ENCODE assay signal across 7 cellular contexts in genomic region chr12:31744363-31744762, GRCh38. TPM values are rescaled to one million over a fixed set of nuclear protein-coding genes. Genes with fewer than 3 reads are reported as not detected.
DNase-seq lines count a peak whose midpoint lies in the region; ATAC-seq and TF ChIP-seq lines count a peak whose summit lies in the region.
"Not testable (repeated sequence)": the region's sequence is repeated elsewhere in the genome, so short reads cannot be mapped to it uniquely, and the experiment has no call there.

No MANE protein-coding gene starts in this region.

- intact Hi-C loops in CD8-positive, alpha-beta T cell (cut with DNase I, micrococcal nuclease): loop anchor here in 1 of 2 experiments (5.0 kb wide), 1 partner anchor 42 kb away; no protein-coding TSS in a partner anchor
- intact Hi-C loops in dendritic cell treated with granulocyte-macrophage colony-stimulating factor and Interleukin-4, amounts not matched to agents 40 ng/mL and 50 ng/mL, for 4 days (cut with micrococcal nuclease): not testable (repeated sequence)

- not testable (repeated sequence) for H3K9me3 Mint-ChIP-seq in CD8-positive, alpha-beta T cell; dendritic cell treated with granulocyte-macrophage colony-stimulating factor and Interleukin-4, amounts not matched to agents 40 ng/mL and 50 ng/mL, for 4 days; naive B cell; stimulated activated memory B cell treated with anti-CD40 and anti-IgM and Interleukin-4, amounts not matched to agents 10 μg/mL and 1 μg/mL and 100 μg/mL, for 72 hours

- not testable (repeated sequence) for H3K79me2 ChIP-seq in SU-DHL-6 (ENCODE audit: insufficient read depth, low read length)

- not testable (repeated sequence) for H3K9me3 ChIP-seq in CD8-positive, alpha-beta T cell (ENCODE audit: low read length); SU-DHL-6 (ENCODE audit: insufficient read depth, low read length)

- H3K27ac Mint-ChIP-seq in CD8-positive, alpha-beta T cell: peak overlapping the region; percentile 5
- H3K27ac Mint-ChIP-seq in dendritic cell treated with granulocyte-macrophage colony-stimulating factor and Interleukin-4, amounts not matched to agents 40 ng/mL and 50 ng/mL, for 4 days: peak overlapping the region; percentile 16
- H3K27ac Mint-ChIP-seq in naive B cell: peak overlapping the region; percentile 1 to 92 (median 68)
- H3K27ac Mint-ChIP-seq in stimulated activated memory B cell treated with anti-CD40 and anti-IgM and Interleukin-4, amounts not matched to agents 10 μg/mL and 1 μg/mL and 100 μg/mL, for 72 hours: peak overlapping the region; percentile 88

- not testable (repeated sequence) for H3K4me2 ChIP-seq in SU-DHL-6 (ENCODE audit: low read depth, low read length, poor library complexity, severe bottlenecking)

- POLR2A ChIA-PET in CD8-positive, alpha-beta T cell (lab: Charles Lee): not testable (repeated sequence)

- not testable (repeated sequence) for ATAC-seq in CD8-positive, alpha-beta T cell; naive B cell (ENCODE audit: low read depth in 2 of 2); stimulated activated memory B cell treated with anti-CD40 and anti-IgM and Interleukin-4, amounts not matched to agents 10 μg/mL and 1 μg/mL and 100 μg/mL, for 72 hours

- not testable (repeated sequence) for H3K27me3 ChIP-seq in CD8-positive, alpha-beta T cell (ENCODE audit: insufficient read depth, low read length); SU-DHL-6 (ENCODE audit: low read length)

- CTCF ChIA-PET in CD8-positive, alpha-beta T cell (lab: Charles Lee): not testable (repeated sequence)

- H2AFZ ChIP-seq in SU-DHL-6 (ENCODE audit: low read depth, low read length, severe bottlenecking): not testable (repeated sequence)

- H3K4me1 ChIP-seq in CD8-positive, alpha-beta T cell (ENCODE audit: insufficient read depth, low read length): peaks cover 42% of the 10 kb centered on the region

- not testable (repeated sequence) for TF ChIP-seq RAD21 in Ishikawa (IDR thresholded peaks at IDR 0.05; ENCODE audit: low read depth)

- H3F3A ChIP-seq in SU-DHL-6 (ENCODE audit: insufficient read depth): peaks cover 42% of the 10 kb centered on the region

- not testable (repeated sequence) for H3K36me3 ChIP-seq in CD8-positive, alpha-beta T cell (ENCODE audit: insufficient read depth, low read length); SU-DHL-6 (ENCODE audit: low read length)

- peak; percentile 25; the same call in 1 of the 2 replicates for TF ChIP-seq EP300 in Ishikawa (IDR thresholded peaks at IDR 0.05; ENCODE audit: borderline replicate concordance)

- H3K27ac ChIP-seq in CD8-positive, alpha-beta T cell (ENCODE audit: low read depth, low read length): not testable (repeated sequence)
- peak overlapping the region; percentile 77; the same call in 1 of the 2 replicates for H3K27ac ChIP-seq in SU-DHL-6 (ENCODE audit: low read depth, low read length)

- H3K36me3 Mint-ChIP-seq in CD8-positive, alpha-beta T cell; dendritic cell treated with granulocyte-macrophage colony-stimulating factor and Interleukin-4, amounts not matched to agents 40 ng/mL and 50 ng/mL, for 4 days (ENCODE audit: low read depth); naive B cell; stimulated activated memory B cell treated with anti-CD40 and anti-IgM and Interleukin-4, amounts not matched to agents 10 μg/mL and 1 μg/mL and 100 μg/mL, for 72 hours: not testable (repeated sequence)

- not testable (repeated sequence) for H3K4me3 ChIP-seq in CD8-positive, alpha-beta T cell (ENCODE audit: low read depth, low read length); SU-DHL-6 (ENCODE audit: insufficient read depth, low read length, poor library complexity, severe bottlenecking)

- H3K4me1 Mint-ChIP-seq in CD8-positive, alpha-beta T cell (ENCODE audit: low read depth): peaks cover 68% of the 10 kb centered on the region
- H3K4me1 Mint-ChIP-seq in dendritic cell treated with granulocyte-macrophage colony-stimulating factor and Interleukin-4, amounts not matched to agents 40 ng/mL and 50 ng/mL, for 4 days (ENCODE audit: low read depth): peaks cover 69% of the 10 kb centered on the region
- H3K4me1 Mint-ChIP-seq in naive B cell: peaks cover 57 to 89% (median 75%) of the 10 kb centered on the region in 3 donors
- peaks cover 71% of the 10 kb centered on the region for H3K4me1 Mint-ChIP-seq in stimulated activated memory B cell treated with anti-CD40 and anti-IgM and Interleukin-4, amounts not matched to agents 10 μg/mL and 1 μg/mL and 100 μg/mL, for 72 hours

- not testable (repeated sequence) for H3K4me3 Mint-ChIP-seq in CD8-positive, alpha-beta T cell; dendritic cell treated with granulocyte-macrophage colony-stimulating factor and Interleukin-4, amounts not matched to agents 40 ng/mL and 50 ng/mL, for 4 days; stimulated activated memory B cell treated with anti-CD40 and anti-IgM and Interleukin-4, amounts not matched to agents 10 μg/mL and 1 μg/mL and 100 μg/mL, for 72 hours
- peak overlapping the region in 5 of 8 donors; percentile 28 to 81 (median 65) for H3K4me3 Mint-ChIP-seq in naive B cell

- H3K9me2 ChIP-seq in SU-DHL-6 (replicated peaks; ENCODE audit: insufficient read depth, low read length): not testable (repeated sequence)

- TF ChIP-seq CTCF in CD8-positive, alpha-beta T cell (IDR thresholded peaks at IDR 0.05); SU-DHL-6 (IDR thresholded peaks at IDR 0.05; ENCODE audit: insufficient read depth, low read length, poor library complexity, severe bottlenecking): not testable (repeated sequence)

- H3K27me3 Mint-ChIP-seq in CD8-positive, alpha-beta T cell (ENCODE audit: low read depth); dendritic cell treated with granulocyte-macrophage colony-stimulating factor and Interleukin-4, amounts not matched to agents 40 ng/mL and 50 ng/mL, for 4 days; naive B cell; stimulated activated memory B cell treated with anti-CD40 and anti-IgM and Interleukin-4, amounts not matched to agents 10 μg/mL and 1 μg/mL and 100 μg/mL, for 72 hours: not testable (repeated sequence)

- H4K20me1 ChIP-seq in SU-DHL-6 (ENCODE audit: low read depth, low read length): not testable (repeated sequence)

- not testable (repeated sequence) for DNase-seq in CD8-positive, alpha-beta T cell; naive B cell
- DNase-seq in kidney tubule cell (ENCODE audit: low spot score): peak; percentile 24

- H3K9ac ChIP-seq in SU-DHL-6 (ENCODE audit: low read length): not testable (repeated sequence)

TF ChIP-seq in Ishikawa, 13 proteins besides CTCF, POLR2A, EP300 and RAD21:
- TF ChIP-seq FOXM1 (IDR thresholded peaks at IDR 0.05; ENCODE audit: borderline replicate concordance, low read depth): peak; percentile 40; the same call in 1 of the 2 replicates
- 0 out of 2 replicates have a peak, but pooled peaks have one; percentile 29 for TF ChIP-seq USF1 (IDR thresholded peaks at IDR 0.05)
- TF ChIP-seq NFIC (IDR thresholded peaks at IDR 0.05): 0 out of 2 replicates have a peak, but pooled peaks have one; percentile 14

RNA-seq across cellular contexts. Expression of gene AMN1, which starts 15.5 kb away (rescaled TPM):
- total RNA-seq in CD8-positive, alpha-beta T cell: 1 to 10 TPM; 5.9 to 6.2 TPM
- 10 to 100 TPM; 29.2 to 59.1 (median 37.0) TPM for polyA plus RNA-seq in naive B cell (ENCODE audit: low read depth in 6 of 6)

Comparison
In these comparisons a context has a peak if more than half of its experiments do, and no peak if none do; other contexts are left out.
1. H3K27ac Mint-ChIP-seq: peak in every context shown above with its lines; median percentile 88 in stimulated activated memory B cell treated with anti-CD40 and anti-IgM and Interleukin-4, amounts not matched to agents 10 μg/mL and 1 μg/mL and 100 μg/mL, for 72 hours; 68 in naive B cell; 16 in dendritic cell treated with granulocyte-macrophage colony-stimulating factor and Interleukin-4, amounts not matched to agents 40 ng/mL and 50 ng/mL, for 4 days; 5 in CD8-positive, alpha-beta T cell.